ENCODE assay signal across 22 cellular contexts in genomic region chr2:10151462-10151861, GRCh38. TPM values are rescaled to one million over a fixed set of nuclear protein-coding genes. Genes with fewer than 3 reads are reported as not detected.
DNase-seq lines count a peak whose midpoint lies in the region; ATAC-seq and TF ChIP-seq lines count a peak whose summit lies in the region.
"Had no signal": no experiment of that assay in that cellular context is flagged by ENCODE, and none has a peak within 500 bp of the region (broad histone marks: within the 10 kb centered on the region; RNA-seq: fewer than 3 reads in every experiment).

No MANE protein-coding gene starts in this region.

- H3K27ac ChIP-seq in left lung, result no peak overlapping the region
- H3K27ac ChIP-seq in spleen, result no peak overlapping the region
- H3K27ac ChIP-seq: 22Rv1, BLaER1, C4-2B had no signal

- TF ChIP-seq POLR2A in spleen (IDR thresholded peaks at IDR 0.05), result no peak

- H3K27ac Mint-ChIP-seq in activated CD4-positive, alpha-beta T cell treated with anti-CD3 and anti-CD28 coated beads, Interleukin-2, amount 10 ng/mL, durations not matched to agents 7 days and 5 days, result peak overlapping the region; percentile 67
- H3K27ac Mint-ChIP-seq in T-helper 17 cell, result no peak overlapping the region
- H3K27ac Mint-ChIP-seq: B cell; CD8-positive, alpha-beta T cell; GM23338; H9 had no signal

- peaks cover 24% of the 10 kb centered on the region for H3K4me1 Mint-ChIP-seq in activated CD4-positive, alpha-beta T cell treated with anti-CD3 and anti-CD28 coated beads, Interleukin-2, amount 10 ng/mL, durations not matched to agents 7 days and 5 days
- H3K4me1 Mint-ChIP-seq in T-helper 17 cell, result peaks cover 14% of the 10 kb centered on the region
- H3K4me1 Mint-ChIP-seq: B cell, GM23338, H9 had no signal

- H3K9me3 ChIP-seq in T-helper 17 cell (ENCODE audit: control insufficient read depth, low read length, poor library complexity, severe bottlenecking) (no peaks in the 10 kb centered on the region), left lung (no peaks in the 10 kb centered on the region), spleen (no peaks in the 10 kb centered on the region)
- H3K9me3 ChIP-seq: BLaER1 had no signal

- no peak overlapping the region for H3K4me3 ChIP-seq in left lung
- H3K4me3 ChIP-seq in spleen, result no peak overlapping the region
- H3K4me3 ChIP-seq: BLaER1, GM12878, GM23338 had no signal

- H3K9me3 Mint-ChIP-seq in activated CD4-positive, alpha-beta T cell treated with anti-CD3 and anti-CD28 coated beads, Interleukin-2, amount 10 ng/mL, durations not matched to agents 7 days and 5 days, result no peaks in the 10 kb centered on the region
- H3K9me3 Mint-ChIP-seq: CD4-positive, CD25-positive, alpha-beta regulatory T cell; CD8-positive, alpha-beta T cell; GM23338; H9 had no signal

- intact Hi-C loops in left lung (cut with DNase I) (no loop called here), spleen (cut with DNase I; ENCODE audit: low total_unique reads) (no loop called here)

- 95 to 100% (median 97%) methylated on average over 5 of the region's 5 CpGs for WGBS in spleen, 5 donors

- TF ChIP-seq CTCF in left lung (IDR thresholded peaks at IDR 0.05) (no peak), spleen (IDR thresholded peaks at IDR 0.05 in 8 of 11, conservative IDR thresholded peaks at IDR 0.05 in 3 of 11) (no peak)

- ATAC-seq in T-helper 17 cell, result no peak
- ATAC-seq in left lung, result peak; percentile 80
- ATAC-seq: CD8-positive, alpha-beta T cell; GM12878; GM23338; HCT116 had no signal

- DNase-seq in activated CD4-positive, alpha-beta T cell treated with anti-CD3 and anti-CD28 coated beads, Interleukin-2, amount 10 ng/mL, durations not matched to agents 7 days and 5 days, result no peak
- no peak for DNase-seq in activated CD4-positive, alpha-beta T cell treated with anti-CD3 and anti-CD28 coated beads, Interleukin-2, amount 50 U/mL, for 4 hours
- no peak for DNase-seq in T-helper 17 cell
- no peak for DNase-seq in left lung
- DNase-seq in spleen, result peak; percentile 8
- no peak for DNase-seq in NCI-H2227 (lab: John Stamatoyannopoulos, UW; ENCODE audit: unreplicated experiment)
- DNase-seq in stimulated activated CD4-positive, alpha-beta T cell treated with anti-CD3 and anti-CD28 coated beads, Interleukin-4, amount 100 ng/mL, for 4 hours, result no peak
- DNase-seq in GM19240 (ENCODE audit: insufficient read length, low spot score), result no peak
- DNase-seq: CD4-positive, CD25-positive, alpha-beta regulatory T cell; CD8-positive, alpha-beta T cell; DMS 273 treated with DMSO at 0.1 percent for 48 hours; DMS79; EL; GDM1; H9 had no signal

- H3K36me3 ChIP-seq in left lung (no peaks in the 10 kb centered on the region), spleen (peaks cover 0 to 38% (median 0%) of the 10 kb centered on the region in 6 donors)

- no peaks in the 10 kb centered on the region for H3K27me3 Mint-ChIP-seq in activated CD4-positive, alpha-beta T cell treated with anti-CD3 and anti-CD28 coated beads, Interleukin-2, amount 10 ng/mL, durations not matched to agents 7 days and 5 days
- H3K27me3 Mint-ChIP-seq in T-helper 17 cell, result no peaks in the 10 kb centered on the region
- H3K27me3 Mint-ChIP-seq: B cell; CD4-positive, CD25-positive, alpha-beta regulatory T cell had no signal

- H3K27me3 ChIP-seq in left lung (no peaks in the 10 kb centered on the region), spleen (replicated peaks in 1 of 7) (no peaks in the 10 kb centered on the region)
- H3K27me3 ChIP-seq: BLaER1 had no signal

- H3K4me1 ChIP-seq in left lung (no peaks in the 10 kb centered on the region), spleen (no peaks in the 10 kb centered on the region)
- H3K4me1 ChIP-seq: BLaER1 had no signal

- CTCF ChIA-PET in activated CD4-positive, alpha-beta T cell treated with anti-CD3 and anti-CD28 coated beads, Interleukin-2, amount 10 ng/mL, durations not matched to agents 7 days and 5 days (lab: Charles Lee), result interaction anchor here (0.6 to 1.5 kb wide), 3 partner anchors 17 to 528 kb away, joined by 3 read pairs; no protein-coding TSS in a partner anchor

- H3K36me3 Mint-ChIP-seq in activated CD4-positive, alpha-beta T cell treated with anti-CD3 and anti-CD28 coated beads, Interleukin-2, amount 10 ng/mL, durations not matched to agents 7 days and 5 days (ENCODE audit: low read depth), result peaks cover 54% of the 10 kb centered on the region
- no peaks in the 10 kb centered on the region for H3K36me3 Mint-ChIP-seq in T-helper 17 cell (ENCODE audit: low read depth)
- H3K36me3 Mint-ChIP-seq: CD4-positive, CD25-positive, alpha-beta regulatory T cell; CD8-positive, alpha-beta T cell had no signal

- no peak overlapping the region for H3K4me3 Mint-ChIP-seq in activated CD4-positive, alpha-beta T cell treated with anti-CD3 and anti-CD28 coated beads, Interleukin-2, amount 10 ng/mL, durations not matched to agents 7 days and 5 days
- peak overlapping the region; percentile 43 for H3K4me3 Mint-ChIP-seq in T-helper 17 cell
- H3K4me3 Mint-ChIP-seq: B cell; CD4-positive, CD25-positive, alpha-beta regulatory T cell; CD8-positive, alpha-beta T cell; GM23338; H9 had no signal

- POLR2A ChIA-PET in activated CD4-positive, alpha-beta T cell treated with anti-CD3 and anti-CD28 coated beads, Interleukin-2, amount 10 ng/mL, durations not matched to agents 7 days and 5 days (lab: Charles Lee), result no interaction called here

RNA-seq across cellular contexts. Expression of gene RRM2, which starts 28.9 kb away (rescaled TPM):
- total RNA-seq in activated CD4-positive, alpha-beta T cell treated with anti-CD3 and anti-CD28 coated beads, Interleukin-2, amount 10 ng/mL, durations not matched to agents 7 days and 5 days, result 100 to 1,000 TPM; 496 to 540 TPM
- total RNA-seq in T-helper 17 cell (1 to 10 TPM in 1 of 2 donors, under 1 TPM in 1; 0.32 to 1.7 TPM), left lung (10 to 100 TPM; 24.9 to 43.8 TPM), spleen (10 to 100 TPM in 5 of 7 donors, 1 to 10 TPM in 2; 6.3 to 39.2 (median 14.3) TPM)
- 10 to 100 TPM in 2 of 3 donors, 1 to 10 TPM in 1; 2.3 to 15.6 (median 12.4) TPM for polyA plus RNA-seq in spleen

Comparison
In these comparisons a context has a peak if more than half of its experiments do, and no peak if none do; other contexts are left out.
1. RNA of gene RRM2, which starts 28.9 kb away (total RNA-seq): 496 to 540 TPM in activated CD4-positive, alpha-beta T cell treated with anti-CD3 and anti-CD28 coated beads, Interleukin-2, amount 10 ng/mL, durations not matched to agents 7 days and 5 days; 24.9 to 43.8 TPM in left lung, 6.3 to 39.2 TPM in spleen and 0.32 to 1.7 TPM in T-helper 17 cell; every median in the first group is over 10 times any median in the second.